Comparison of ENCODE assay signal across 1 cellular context in genomic region chr15:99509686-99510461, GRCh38.
TF ChIP-seq lines count a peak whose summit lies in the region.

No MANE protein-coding gene starts in this region.

TF ChIP-seq in GM12878, 131 proteins besides CTCF, POLR2A, EP300 and RAD21 (continued from another document):
- TF ChIP-seq CHD1 (IDR thresholded peaks at IDR 0.05; ENCODE audit: low read depth, low read length) (no peak), NR2C1 (IDR thresholded peaks at IDR 0.05) (no peak), YBX1 (IDR thresholded peaks at IDR 0.05) (no peak), RELA (IDR thresholded peaks at IDR 0.05; ENCODE audit: borderline replicate concordance, partially characterized antibody) (no peak), POU2F2 (IDR thresholded peaks at IDR 0.05; ENCODE audit: borderline replicate concordance, low read depth, low read length) (no peak), ZBTB4 (CRISPR knock-in tag; IDR thresholded peaks at IDR 0.05) (no peak), IRF4 (IDR thresholded peaks at IDR 0.05; ENCODE audit: low read depth, low read length) (no peak), ZBED1 (IDR thresholded peaks at IDR 0.05; ENCODE audit: borderline replicate concordance) (0 out of 2 replicates have a peak, but pooled peaks have one; percentile 23), ZZZ3 (IDR thresholded peaks at IDR 0.05; ENCODE audit: control insufficient read depth, insufficient read length, low read depth) (no peak), LARP7 (IDR thresholded peaks at IDR 0.05) (no peak)
